ENCODE assay signal across 1 cellular context in the genomic region with DNA sequence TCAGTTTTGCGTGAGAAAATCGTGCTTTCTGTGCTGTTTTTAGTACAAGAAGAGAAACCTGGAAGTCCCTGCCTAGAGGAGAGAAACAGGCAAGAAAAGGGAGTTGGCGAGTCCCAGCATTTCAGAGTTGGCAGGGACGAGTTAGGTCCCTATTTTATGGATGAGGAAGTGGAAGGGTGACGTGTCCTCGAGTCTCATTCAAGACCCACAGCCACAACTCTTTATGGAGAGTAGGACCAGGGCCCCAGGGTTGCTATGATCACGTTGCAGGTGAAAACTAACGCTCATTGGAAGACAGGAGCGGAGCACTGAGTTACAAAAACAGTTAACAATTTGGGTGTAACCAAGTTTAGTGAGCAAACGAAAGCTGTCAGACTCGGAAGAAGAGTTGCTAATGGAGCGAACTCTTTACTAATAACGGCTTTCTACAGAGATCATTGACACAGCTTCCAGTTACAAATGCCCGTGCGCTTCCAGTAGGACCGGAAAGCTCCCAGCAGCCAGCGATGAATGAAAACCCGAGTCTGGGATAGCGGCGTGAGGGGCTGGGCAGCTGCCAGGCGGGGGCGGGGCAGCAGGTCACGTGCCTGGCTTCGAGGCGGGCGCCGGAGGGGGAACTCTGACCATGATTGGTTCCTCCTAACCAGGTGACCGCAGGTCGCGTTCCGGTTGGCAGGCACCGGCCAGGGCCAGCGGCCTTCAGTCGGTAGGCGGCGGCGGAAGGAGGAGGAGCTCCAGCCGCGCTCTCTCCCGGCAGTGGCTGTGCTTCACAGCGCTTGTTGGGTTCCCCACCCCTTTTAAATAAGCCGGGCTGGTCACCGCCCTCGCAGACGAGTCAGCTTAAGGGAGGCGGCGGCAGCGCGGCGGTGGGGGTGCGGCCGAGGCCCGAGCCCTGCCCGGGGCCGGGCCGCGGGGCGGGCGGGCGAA.
TF ChIP-seq lines count a peak whose summit lies in the region.

A gene (plus strand): TSS at position 827 of the 927 bp plus-strand sequence. CDS start 257 bp downstream, outside the sequence.

TF ChIP-seq in WTC11, 78 proteins besides CTCF, POLR2A, EP300 and RAD21 (continued from another document):
- TF ChIP-seq, protein P1, sequence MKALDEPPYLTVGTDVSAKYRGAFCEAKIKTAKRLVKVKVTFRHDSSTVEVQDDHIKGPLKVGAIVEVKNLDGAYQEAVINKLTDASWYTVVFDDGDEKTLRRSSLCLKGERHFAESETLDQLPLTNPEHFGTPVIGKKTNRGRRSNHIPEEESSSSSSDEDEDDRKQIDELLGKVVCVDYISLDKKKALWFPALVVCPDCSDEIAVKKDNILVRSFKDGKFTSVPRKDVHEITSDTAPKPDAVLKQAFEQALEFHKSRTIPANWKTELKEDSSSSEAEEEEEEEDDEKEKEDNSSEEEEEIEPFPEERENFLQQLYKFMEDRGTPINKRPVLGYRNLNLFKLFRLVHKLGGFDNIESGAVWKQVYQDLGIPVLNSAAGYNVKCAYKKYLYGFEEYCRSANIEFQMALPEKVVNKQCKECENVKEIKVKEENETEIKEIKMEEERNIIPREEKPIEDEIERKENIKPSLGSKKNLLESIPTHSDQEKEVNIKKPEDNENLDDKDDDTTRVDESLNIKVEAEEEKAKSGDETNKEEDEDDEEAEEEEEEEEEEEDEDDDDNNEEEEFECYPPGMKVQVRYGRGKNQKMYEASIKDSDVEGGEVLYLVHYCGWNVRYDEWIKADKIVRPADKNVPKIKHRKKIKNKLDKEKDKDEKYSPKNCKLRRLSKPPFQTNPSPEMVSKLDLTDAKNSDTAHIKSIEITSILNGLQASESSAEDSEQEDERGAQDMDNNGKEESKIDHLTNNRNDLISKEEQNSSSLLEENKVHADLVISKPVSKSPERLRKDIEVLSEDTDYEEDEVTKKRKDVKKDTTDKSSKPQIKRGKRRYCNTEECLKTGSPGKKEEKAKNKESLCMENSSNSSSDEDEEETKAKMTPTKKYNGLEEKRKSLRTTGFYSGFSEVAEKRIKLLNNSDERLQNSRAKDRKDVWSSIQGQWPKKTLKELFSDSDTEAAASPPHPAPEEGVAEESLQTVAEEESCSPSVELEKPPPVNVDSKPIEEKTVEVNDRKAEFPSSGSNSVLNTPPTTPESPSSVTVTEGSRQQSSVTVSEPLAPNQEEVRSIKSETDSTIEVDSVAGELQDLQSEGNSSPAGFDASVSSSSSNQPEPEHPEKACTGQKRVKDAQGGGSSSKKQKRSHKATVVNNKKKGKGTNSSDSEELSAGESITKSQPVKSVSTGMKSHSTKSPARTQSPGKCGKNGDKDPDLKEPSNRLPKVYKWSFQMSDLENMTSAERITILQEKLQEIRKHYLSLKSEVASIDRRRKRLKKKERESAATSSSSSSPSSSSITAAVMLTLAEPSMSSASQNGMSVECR (CRISPR knock-in tag; IDR thresholded peaks at IDR 0.05; ENCODE audit: borderline replicate concordance) = no peak
- peak; percentile 81 for TF ChIP-seq SP1 (CRISPR knock-in tag; conservative IDR thresholded peaks at IDR 0.05)
- TF ChIP-seq, protein P2, sequence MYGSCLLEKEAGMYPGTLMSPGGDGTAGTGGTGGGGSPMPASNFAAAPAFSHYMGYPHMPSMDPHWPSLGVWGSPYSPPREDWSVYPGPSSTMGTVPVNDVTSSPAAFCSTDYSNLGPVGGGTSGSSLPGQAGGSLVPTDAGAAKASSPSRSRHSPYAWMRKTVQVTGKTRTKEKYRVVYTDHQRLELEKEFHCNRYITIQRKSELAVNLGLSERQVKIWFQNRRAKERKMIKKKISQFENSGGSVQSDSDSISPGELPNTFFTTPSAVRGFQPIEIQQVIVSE (CRISPR knock-in tag; IDR thresholded peaks at IDR 0.05; ENCODE audit: borderline replicate concordance) = no peak
- no peak for TF ChIP-seq ZNF263 (CRISPR knock-in tag; IDR thresholded peaks at IDR 0.05; ENCODE audit: low read depth)
- TF ChIP-seq, protein P3, sequence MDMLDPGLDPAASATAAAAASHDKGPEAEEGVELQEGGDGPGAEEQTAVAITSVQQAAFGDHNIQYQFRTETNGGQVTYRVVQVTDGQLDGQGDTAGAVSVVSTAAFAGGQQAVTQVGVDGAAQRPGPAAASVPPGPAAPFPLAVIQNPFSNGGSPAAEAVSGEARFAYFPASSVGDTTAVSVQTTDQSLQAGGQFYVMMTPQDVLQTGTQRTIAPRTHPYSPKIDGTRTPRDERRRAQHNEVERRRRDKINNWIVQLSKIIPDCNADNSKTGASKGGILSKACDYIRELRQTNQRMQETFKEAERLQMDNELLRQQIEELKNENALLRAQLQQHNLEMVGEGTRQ (CRISPR knock-in tag; IDR thresholded peaks at IDR 0.05) = peak; percentile 99
- no peak for TF ChIP-seq NFE2L1 (CRISPR knock-in tag; IDR thresholded peaks at IDR 0.05)
- TF ChIP-seq ZNF232 (CRISPR knock-in tag; IDR thresholded peaks at IDR 0.05) = no peak
- TF ChIP-seq JUN (CRISPR knock-in tag; IDR thresholded peaks at IDR 0.05) = no peak
TF ChIP-seq in WTC11: peak in this region for 6.
